13 cellular contexts compared by ENCODE assay signal in the genomic region with DNA sequence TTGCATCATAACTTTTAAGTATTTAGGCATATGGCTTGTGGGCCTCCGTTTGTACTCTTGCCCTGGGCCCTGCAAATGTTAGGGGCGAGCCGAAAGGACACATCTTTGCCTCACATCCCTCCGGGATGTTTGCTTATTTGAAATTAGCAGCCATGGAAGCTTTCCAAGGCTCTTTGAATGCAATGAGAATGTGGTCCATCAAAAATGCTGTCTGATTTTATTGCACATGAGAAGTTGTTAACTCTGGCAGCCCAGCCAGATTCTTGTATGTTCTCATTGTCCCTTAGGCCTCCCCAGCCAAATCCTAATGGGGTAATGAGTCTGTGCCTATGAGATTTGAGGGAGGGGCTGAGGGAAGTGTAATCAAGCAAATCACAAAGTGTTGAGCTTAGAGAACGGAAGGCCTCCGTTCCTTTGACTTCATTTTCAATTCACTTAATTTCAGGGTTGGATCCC.
DNase-seq lines count a peak whose midpoint lies in the region; ATAC-seq and TF ChIP-seq lines count a peak whose summit lies in the region.
"Had no signal": no experiment of that assay in that cellular context is flagged by ENCODE, and none has a peak within 500 bp of the region (broad histone marks: within the 10 kb centered on the region; RNA-seq: fewer than 3 reads in every experiment).

No MANE protein-coding gene starts in this region.

- H2AFZ ChIP-seq in osteoblast (ENCODE audit: low read length), result peak overlapping the region; percentile 48

- H3K4me1 ChIP-seq in esophagus squamous epithelium, result peaks cover 0 to 37% (median 4%) of the 10 kb centered on the region in 3 donors
- peaks cover 24% of the 10 kb centered on the region for H3K4me1 ChIP-seq in osteoblast (ENCODE audit: insufficient read depth, low read length)

- H3K27me3 ChIP-seq in esophagus squamous epithelium (no peaks in the 10 kb centered on the region), osteoblast (ENCODE audit: insufficient read depth, low read length) (no peaks in the 10 kb centered on the region)

- TF ChIP-seq CTCF in AG09319 (IDR thresholded peaks at IDR 0.05; ENCODE audit: low read depth, low read length) (no peak), esophagus squamous epithelium (IDR thresholded peaks at IDR 0.05) (no peak), osteoblast (IDR thresholded peaks at IDR 0.05; ENCODE audit: extremely low read depth, low read depth, low read length) (no peak)

- H4K20me1 ChIP-seq in osteoblast (ENCODE audit: insufficient read depth, low read length), result no peaks in the 10 kb centered on the region

- no peak overlapping the region for H3K4me2 ChIP-seq in osteoblast (ENCODE audit: insufficient read depth, low read length)

- TF ChIP-seq POLR2A in esophagus squamous epithelium (IDR thresholded peaks at IDR 0.05), result no peak

- H3K79me2 ChIP-seq in osteoblast (ENCODE audit: insufficient read depth, low read length), result no peaks in the 10 kb centered on the region

- no peak overlapping the region for H3K4me3 ChIP-seq in esophagus squamous epithelium
- no peak overlapping the region for H3K4me3 ChIP-seq in osteoblast (ENCODE audit: insufficient read depth, low read length)

- 52 to 57% methylated on average over 6 of the region's 6 CpGs for WGBS in esophagus squamous epithelium, 2 donors

- H3K36me3 ChIP-seq in esophagus squamous epithelium (no peaks in the 10 kb centered on the region), osteoblast (ENCODE audit: insufficient read depth, low read length) (no peaks in the 10 kb centered on the region)

- intact Hi-C loops in esophagus squamous epithelium (cut with DNase I), result no loop called here

- ATAC-seq in HG02759 (IDR thresholded peaks at IDR 0.05; ENCODE audit: unreplicated experiment) (no peak), GM19452 (IDR thresholded peaks at IDR 0.05; ENCODE audit: unreplicated experiment) (no peak)
- ATAC-seq: SK-N-SH treated with all-trans-retinoic acid at 6 μM for 48 hours had no signal

- DNase-seq in AG09319 (ENCODE audit: extremely low read depth, low read depth), result peak; percentile 90
- DNase-seq in NCI-H1092 (lab: John Stamatoyannopoulos, UW), result peak; percentile 62
- no peak for DNase-seq in esophagus squamous epithelium (lab: John Stamatoyannopoulos, UW)
- no peak for DNase-seq in osteoblast (ENCODE audit: insufficient read length, low spot score, missing footprints)
- DNase-seq in UCSD-AML1 (lab: John Stamatoyannopoulos, UW; ENCODE audit: unreplicated experiment), result no peak
- no peak for DNase-seq in NOMO-1 treated with DMSO at 0.1 percent for 48 hours (lab: John Stamatoyannopoulos, UW; ENCODE audit: unreplicated experiment)
- DNase-seq: activated CD4-positive, alpha-beta T cell treated with anti-CD3 and anti-CD28 coated beads, Interleukin-2, amount 10 ng/mL, durations not matched to agents 7 days and 5 days; activated naive CD4-positive, alpha-beta T cell treated with Interleukin-2 at 50 U/mL for 16 hours; COR-L47; NCI-H524 treated with DMSO at 0.1 percent for 48 hours had no signal

- no peaks in the 10 kb centered on the region for H3K9me3 ChIP-seq in esophagus squamous epithelium
- H3K9me3 ChIP-seq in osteoblast (ENCODE audit: low read depth, low read length), result no peaks in the 10 kb centered on the region

- H3K27ac ChIP-seq in esophagus squamous epithelium (peak overlapping the region; percentile 4 to 53 (median 37)), osteoblast (ENCODE audit: low read depth, low read length) (peak overlapping the region; percentile 76)

Comparison
In these comparisons a context has a peak if more than half of its experiments do, and no peak if none do; other contexts are left out.
1. DNase-seq: peak in AG09319 (single experiment) and NCI-H1092 (single experiment); none in esophagus squamous epithelium (single experiment), osteoblast (single experiment), UCSD-AML1 (single experiment) and NOMO-1 treated with DMSO at 0.1 percent for 48 hours (single experiment).